14 cellular contexts compared by ENCODE assay signal in the genomic region with DNA sequence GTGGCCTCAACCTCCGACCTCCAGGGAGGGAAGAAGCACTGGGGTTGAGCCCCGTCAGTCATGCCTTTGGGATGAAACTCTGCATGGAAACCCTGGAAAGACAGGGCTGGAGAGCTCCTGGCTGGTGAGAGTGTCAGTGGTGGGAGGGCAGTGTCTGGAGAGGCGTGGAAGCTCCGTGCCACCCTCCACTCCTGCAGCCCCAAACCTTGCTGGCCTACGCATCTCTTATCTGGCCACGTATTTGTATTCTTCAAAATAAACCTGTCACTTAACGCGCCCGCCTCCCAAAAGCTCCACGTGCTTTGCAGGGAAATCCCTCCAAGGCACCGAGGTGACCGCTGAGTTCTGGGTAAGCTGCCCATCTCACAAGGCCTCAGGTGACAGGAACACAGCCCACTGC.
A peak's percentile ranks its signal among the peaks of the same experiment; 100 is the strongest.
DNase-seq lines count a peak whose midpoint lies in the region; ATAC-seq and TF ChIP-seq lines count a peak whose summit lies in the region.
"Had no signal": no experiment of that assay in that cellular context is flagged by ENCODE, and none has a peak within 500 bp of the region (broad histone marks: within the 10 kb centered on the region; RNA-seq: fewer than 3 reads in every experiment).

No MANE protein-coding gene starts in this region.

- peak; percentile 15 for DNase-seq in natural killer cell treated with Interleukin-12 subunit alpha and Interleukin-12 subunit beta and Interleukin-15 and Interleukin-18, amount 100 ng/mL, for 72 hours (ENCODE audit: low spot score)
- DNase-seq in natural killer cell: no peak
- DNase-seq in glutamatergic neuron: peak; percentile 2
- DNase-seq in spleen: peak; percentile 25
- DNase-seq in KG1 (lab: John Stamatoyannopoulos, UW): no peak
- DNase-seq in erythroblast (lab: John Stamatoyannopoulos, UW): no peak
- DNase-seq: ACHN; BE2C; C1 segment of cervical spinal cord; CD4-positive, alpha-beta T cell; GM23248 had no signal

- no peak overlapping the region for H3K27ac ChIP-seq in spleen
- H3K27ac ChIP-seq: GM23248 had no signal

- H3K9me3 ChIP-seq in spleen: no peaks in the 10 kb centered on the region
- H3K9me3 ChIP-seq: BE2C, Caco-2, HAP-1 had no signal

- H3K4me3 Mint-ChIP-seq in natural killer cell treated with Interleukin-12 subunit alpha and Interleukin-12 subunit beta and Interleukin-15 and Interleukin-18, amount 100 ng/mL, for 72 hours: no peak overlapping the region
- H3K4me3 Mint-ChIP-seq in natural killer cell: no peak overlapping the region
- no peak overlapping the region for H3K4me3 Mint-ChIP-seq in glutamatergic neuron (ENCODE audit: unreplicated experiment)
- H3K4me3 Mint-ChIP-seq: CD4-positive, alpha-beta T cell had no signal

- 82 to 90% (median 85%) methylated on average over 11 to 12 of the region's 12 CpGs for WGBS in spleen, 5 donors

- peaks cover 0 to 39% (median 0%) of the 10 kb centered on the region in 7 donors for H3K27me3 ChIP-seq in spleen (replicated peaks in 1 of 7)

- H3K27ac Mint-ChIP-seq in natural killer cell treated with Interleukin-12 subunit alpha and Interleukin-12 subunit beta and Interleukin-15 and Interleukin-18, amount 100 ng/mL, for 72 hours: no peak overlapping the region
- no peak overlapping the region for H3K27ac Mint-ChIP-seq in natural killer cell
- no peak overlapping the region for H3K27ac Mint-ChIP-seq in glutamatergic neuron (ENCODE audit: unreplicated experiment)
- H3K27ac Mint-ChIP-seq: CD4-positive, alpha-beta T cell had no signal

- intact Hi-C loops in natural killer cell (cut with micrococcal nuclease) (no loop called here), spleen (cut with DNase I; ENCODE audit: low total_unique reads) (no loop called here)

- H3K27me3 Mint-ChIP-seq in natural killer cell treated with Interleukin-12 subunit alpha and Interleukin-12 subunit beta and Interleukin-15 and Interleukin-18, amount 100 ng/mL, for 72 hours: peaks cover 0 to 5% of the 10 kb centered on the region in 2 donors
- H3K27me3 Mint-ChIP-seq in natural killer cell (ENCODE audit: low read depth in 2 of 2) (peaks cover 11 to 13% of the 10 kb centered on the region in 2 donors), glutamatergic neuron (ENCODE audit: unreplicated experiment) (peaks cover 8% of the 10 kb centered on the region)
- H3K27me3 Mint-ChIP-seq: CD4-positive, alpha-beta T cell had no signal

- TF ChIP-seq POLR2A in spleen (IDR thresholded peaks at IDR 0.05): no peak
- TF ChIP-seq POLR2A in erythroblast (IDR thresholded peaks at IDR 0.05; ENCODE audit: low read length): no peak

- TF ChIP-seq CTCF in natural killer cell (IDR thresholded peaks at IDR 0.05) (no peak), glutamatergic neuron (IDR thresholded peaks at IDR 0.05; ENCODE audit: partially characterized antibody, unreplicated experiment) (no peak), spleen (IDR thresholded peaks at IDR 0.05 in 8 of 11, conservative IDR thresholded peaks at IDR 0.05 in 3 of 11) (no peak)

- H3K4me1 Mint-ChIP-seq in natural killer cell treated with Interleukin-12 subunit alpha and Interleukin-12 subunit beta and Interleukin-15 and Interleukin-18, amount 100 ng/mL, for 72 hours (ENCODE audit: low read depth in 2 of 2): no peaks in the 10 kb centered on the region
- H3K4me1 Mint-ChIP-seq in natural killer cell: no peaks in the 10 kb centered on the region
- H3K4me1 Mint-ChIP-seq in glutamatergic neuron (ENCODE audit: low read depth, unreplicated experiment): no peaks in the 10 kb centered on the region

- H3K9me3 Mint-ChIP-seq in natural killer cell treated with Interleukin-12 subunit alpha and Interleukin-12 subunit beta and Interleukin-15 and Interleukin-18, amount 100 ng/mL, for 72 hours: no peaks in the 10 kb centered on the region
- no peaks in the 10 kb centered on the region for H3K9me3 Mint-ChIP-seq in natural killer cell
- peaks cover 1% of the 10 kb centered on the region for H3K9me3 Mint-ChIP-seq in glutamatergic neuron (ENCODE audit: unreplicated experiment)
- H3K9me3 Mint-ChIP-seq: CD4-positive, alpha-beta T cell had no signal

- H3K36me3 Mint-ChIP-seq in natural killer cell treated with Interleukin-12 subunit alpha and Interleukin-12 subunit beta and Interleukin-15 and Interleukin-18, amount 100 ng/mL, for 72 hours: no peaks in the 10 kb centered on the region
- H3K36me3 Mint-ChIP-seq in natural killer cell (no peaks in the 10 kb centered on the region), glutamatergic neuron (ENCODE audit: unreplicated experiment) (no peaks in the 10 kb centered on the region)

- no peaks in the 10 kb centered on the region for H3K4me1 ChIP-seq in spleen
- H3K4me1 ChIP-seq: BE2C, Caco-2 had no signal

- ATAC-seq in natural killer cell treated with Interleukin-12 subunit alpha and Interleukin-12 subunit beta and Interleukin-15 and Interleukin-18, amount 100 ng/mL, for 72 hours: no peak
- ATAC-seq in natural killer cell: no peak
- ATAC-seq: HepG2 had no signal

- H3K36me3 ChIP-seq in spleen: no peaks in the 10 kb centered on the region
- H3K36me3 ChIP-seq: BE2C, HAP-1 had no signal

- H3K4me3 ChIP-seq in spleen: no peak overlapping the region
- H3K4me3 ChIP-seq: GM23248, HAP-1 had no signal

Comparison
In these comparisons a context has a peak if more than half of its experiments do, and no peak if none do; other contexts are left out.
1. DNase-seq: peak in natural killer cell treated with Interleukin-12 subunit alpha and Interleukin-12 subunit beta and Interleukin-15 and Interleukin-18, amount 100 ng/mL, for 72 hours (single experiment), glutamatergic neuron (single experiment) and spleen (single experiment); none in natural killer cell (single experiment), KG1 (single experiment) and erythroblast (0 of 2).